ENCODE assay signal across 9 cellular contexts in genomic region chr9:91954841-91955471, GRCh38. TPM values are rescaled to one million over a fixed set of nuclear protein-coding genes. Genes with fewer than 3 reads are reported as not detected.
A peak's percentile ranks its signal among the peaks of the same experiment; 100 is the strongest.
DNase-seq lines count a peak whose midpoint lies in the region; ATAC-seq and TF ChIP-seq lines count a peak whose summit lies in the region.
"Had no signal": no experiment of that assay in that cellular context is flagged by ENCODE, and none has a peak within 500 bp of the region (broad histone marks: within the 10 kb centered on the region; RNA-seq: fewer than 3 reads in every experiment).

No MANE protein-coding gene starts in this region.

- TF ChIP-seq CTCF in GM12873 (IDR thresholded peaks at IDR 0.05; ENCODE audit: insufficient read depth, low read depth, low read length, missing control alignments) (peak; percentile 78), MCF 10A (IDR thresholded peaks at IDR 0.05; ENCODE audit: unreplicated experiment) (peak; percentile 50)

- peaks cover 12% of the 10 kb centered on the region for H3K27me3 Mint-ChIP-seq in MCF 10A (ENCODE audit: insufficient read depth, unreplicated experiment)

- intact Hi-C loops in MCF 10A (cut with micrococcal nuclease), result loop anchor here (10.0 kb wide), 1 partner anchor 160 kb away; the partner anchor contains the start of gene SPTLC1

- peaks cover 8% of the 10 kb centered on the region for H3K4me1 Mint-ChIP-seq in MCF 10A (ENCODE audit: insufficient read depth, unreplicated experiment)

- DNase-seq in AG08395 (ENCODE audit: low spot score), result peak; percentile 73
- DNase-seq in NCI-H82 (lab: John Stamatoyannopoulos, UW), result peak; percentile 66
- peak; percentile 66 for DNase-seq in MCF 10A (ENCODE audit: unreplicated experiment)
- DNase-seq in kidney tubule cell (ENCODE audit: low spot score), result peak; percentile 61
- no peak for DNase-seq in DMS79 treated with DMSO at 0.1 percent for 48 hours (lab: John Stamatoyannopoulos, UW)

- no peak for ATAC-seq in HG02678 (IDR thresholded peaks at IDR 0.05; ENCODE audit: unreplicated experiment)
- no peak for ATAC-seq in HG03521 (IDR thresholded peaks at IDR 0.05; ENCODE audit: unreplicated experiment)

- CTCF ChIA-PET in MCF 10A (lab: Yijun Ruan, JAX), result interaction anchor here (0.6 to 2.3 kb wide), 17 partner anchors 8 to 1191 kb away, joined by 3 to 11 read pairs (median 3); no protein-coding TSS in a partner anchor

- no peaks in the 10 kb centered on the region for H3K36me3 Mint-ChIP-seq in MCF 10A (ENCODE audit: insufficient read depth, unreplicated experiment)

- POLR2A ChIA-PET in MCF 10A (lab: Yijun Ruan, JAX), result interaction anchor here (0.6 to 1.0 kb wide), 4 partner anchors 9 to 183 kb away, joined by 3 to 4 read pairs (median 4); partner anchors contain the start of gene SPTLC1

- BruUV-seq in MCF 10A (replicated peaks; lab: Mats Ljungman, UMichigan), result no TSS peak

- peaks cover 8% of the 10 kb centered on the region for H3K9me3 Mint-ChIP-seq in MCF 10A (ENCODE audit: unreplicated experiment)

- H3K4me3 Mint-ChIP-seq in MCF 10A (ENCODE audit: unreplicated experiment), result no peak overlapping the region
- H3K4me3 Mint-ChIP-seq: memory B cell had no signal

- no peak overlapping the region for H3K27ac Mint-ChIP-seq in MCF 10A (ENCODE audit: low read depth, unreplicated experiment)
- H3K27ac Mint-ChIP-seq: memory B cell had no signal

RNA-seq across cellular contexts. Expression of gene ROR2, which starts 4.9 kb away (rescaled TPM):
- total RNA-seq in MCF 10A (2022), result 0.10 and 0.84 TPM in 2 replicates
